8 cellular contexts compared by ENCODE assay signal in genomic region chr16:84730406-84731106, GRCh38. TPM values are rescaled to one million over a fixed set of nuclear protein-coding genes. Genes with fewer than 3 reads are reported as not detected.
DNase-seq lines count a peak whose midpoint lies in the region; ATAC-seq and TF ChIP-seq lines count a peak whose summit lies in the region.

No MANE protein-coding gene starts in this region.

- peak overlapping the region in 1 of 2 donors; percentile 71 for H3K9ac ChIP-seq in liver (ENCODE audit: low read depth in 1 of 2, low read length in 2 of 2)

- TF ChIP-seq POLR2A in tibial nerve (IDR thresholded peaks at IDR 0.05): no peak

- TF ChIP-seq EP300 in tibial nerve (IDR thresholded peaks at IDR 0.05): peak; percentile 68 to 75

- 38% methylated on average over 9 of the region's 9 CpGs for WGBS in liver
- WGBS in tibial nerve, 2 donors: 33 to 39% methylated on average over 9 of the region's 9 CpGs

- H3K9me3 ChIP-seq in liver (ENCODE audit: control insufficient read depth in 4 of 4, low read length in 3 of 4): no peaks in the 10 kb centered on the region
- H3K9me3 ChIP-seq in tibial nerve: no peaks in the 10 kb centered on the region

- TF ChIP-seq RAD21 in liver (IDR thresholded peaks at IDR 0.05): peak in 1 of 2 donors; percentile 4

- no peak for TF ChIP-seq CTCF in GM06990 (IDR thresholded peaks at IDR 0.05; ENCODE audit: insufficient read depth, low read length, poor library complexity, severe bottlenecking)
- TF ChIP-seq CTCF in coronary artery (IDR thresholded peaks at IDR 0.05): no peak
- TF ChIP-seq CTCF in liver (IDR thresholded peaks at IDR 0.05; ENCODE audit: low read depth, low read length, missing input control): no peak
- no peak for TF ChIP-seq CTCF in tibial nerve (IDR thresholded peaks at IDR 0.05)

- H3K27ac ChIP-seq in coronary artery: peak overlapping the region; percentile 45 to 50
- H3K27ac ChIP-seq in liver (ENCODE audit: low read depth in 1 of 2, low read length in 2 of 2): peak overlapping the region; percentile 38 to 39
- H3K27ac ChIP-seq in tibial nerve: peak overlapping the region; percentile 4 to 86 (median 62)

- H3K4me3 ChIP-seq in GM06990 (replicated peaks; ENCODE audit: low read depth, low read length) (peak overlapping the region; percentile 25), coronary artery (peak overlapping the region; percentile 29), liver (ENCODE audit: low read depth in 1 of 3, low read length in 3 of 3) (no peak overlapping the region), tibial nerve (peak overlapping the region in 1 of 4 donors; percentile 2)

- peaks cover 14 to 35% (median 27%) of the 10 kb centered on the region in 4 donors for H3K4me1 ChIP-seq in liver (ENCODE audit: control insufficient read depth in 4 of 4, insufficient read depth in 4 of 4, low read length in 3 of 4)
- peaks cover 0 to 56% (median 30%) of the 10 kb centered on the region in 4 donors for H3K4me1 ChIP-seq in tibial nerve

- H3K36me3 ChIP-seq in GM06990 (ENCODE audit: control insufficient read depth, insufficient read depth, low read length) (peaks cover 1% of the 10 kb centered on the region; the same call in 1 of the 2 replicates), liver (ENCODE audit: control insufficient read depth in 4 of 4, insufficient read depth in 3 of 4, low read depth in 1 of 4, low read length in 3 of 4) (no peaks in the 10 kb centered on the region), tibial nerve (peaks cover 0 to 7% (median 0%) of the 10 kb centered on the region in 3 donors)

- peak; percentile 40 for ATAC-seq in HG03558 (IDR thresholded peaks at IDR 0.05; ENCODE audit: extremely low read depth, unreplicated experiment)

- peak; percentile 86 for DNase-seq in AG08395 (ENCODE audit: low spot score)
- DNase-seq in GM06990 (ENCODE audit: extremely low read depth, insufficient read length): no peak
- DNase-seq in SIG-M5 treated with dmso at 0.1 percent for 504 hours (lab: John Stamatoyannopoulos, UW; ENCODE audit: unreplicated experiment): peak; percentile 89
- DNase-seq in coronary artery (ENCODE audit: low spot score): no peak
- DNase-seq in tibial nerve (ENCODE audit: low spot score in 2 of 2): peak in 1 of 2 donors; percentile 68
- DNase-seq in D341Med (ENCODE audit: low spot score): no peak

- H3K27me3 ChIP-seq in GM06990 (replicated peaks; ENCODE audit: control insufficient read depth, insufficient read depth, low read length) (no peaks in the 10 kb centered on the region), liver (ENCODE audit: control insufficient read depth in 4 of 4, insufficient read depth in 4 of 4, low read length in 3 of 4) (no peaks in the 10 kb centered on the region), tibial nerve (no peaks in the 10 kb centered on the region)

TF ChIP-seq in liver, 16 proteins besides CTCF, POLR2A, EP300 and RAD21:
- TF ChIP-seq FOXA1 (IDR thresholded peaks at IDR 0.05) (no peak), MAX (IDR thresholded peaks at IDR 0.05) (peak; percentile 38), REST (IDR thresholded peaks at IDR 0.05) (peak; percentile 19), ATF3 (IDR thresholded peaks at IDR 0.05) (peak; percentile 43), HNF4G (IDR thresholded peaks at IDR 0.05) (no peak), HNF4A (conservative IDR thresholded peaks at IDR 0.05) (peak in 1 of 2 donors; percentile 40), YY1 (IDR thresholded peaks at IDR 0.05) (peak; percentile 38), TAF1 (conservative IDR thresholded peaks at IDR 0.05) (peak; percentile 38), SP1 (IDR thresholded peaks at IDR 0.05) (peak; percentile 9), GABPA (IDR thresholded peaks at IDR 0.05 in 1 of 2, conservative IDR thresholded peaks at IDR 0.05 in 1 of 2) (peak in 1 of 2 donors; percentile 53), JUND (IDR thresholded peaks at IDR 0.05) (peak; percentile 85 to 92), ZBTB33 (IDR thresholded peaks at IDR 0.05) (no peak), NR2F2 (IDR thresholded peaks at IDR 0.05) (no peak), EGR1 (IDR thresholded peaks at IDR 0.05; ENCODE audit: low read depth in 2 of 2) (no peak), RXRA (IDR thresholded peaks at IDR 0.05) (peak in 1 of 2 donors; percentile 15), FOXA2 (IDR thresholded peaks at IDR 0.05) (no peak)

RNA-seq across cellular contexts. Expression of gene USP10, which starts 30.8 kb away (rescaled TPM):
- total RNA-seq in liver: 10 to 100 TPM; 40.8 to 43.3 TPM
- polyA plus RNA-seq in liver: 10 to 100 TPM; 28.2 to 46.1 TPM
- total RNA-seq in tibial nerve: 10 to 100 TPM; 31.7 to 56.1 (median 43.2) TPM

Comparison
In these comparisons a context has a peak if more than half of its experiments do, and no peak if none do; other contexts are left out.
1. DNase-seq: peak in AG08395 (single experiment) and SIG-M5 treated with dmso at 0.1 percent for 504 hours (single experiment); none in GM06990 (single experiment), coronary artery (single experiment) and D341Med (single experiment).
2. H3K4me3 ChIP-seq: peak in GM06990 (single experiment) and coronary artery (single experiment); none in liver (0 of 3).
3. Peak in every context shown above with its lines, with median percentiles within 50 percentile points of each other: H3K27ac ChIP-seq.